23 cellular contexts compared by ENCODE assay signal in genomic region chr16:70157105-70157476, GRCh38. TPM values are rescaled to one million over a fixed set of nuclear protein-coding genes. Genes with fewer than 3 reads are reported as not detected.
A peak's percentile ranks its signal among the peaks of the same experiment; 100 is the strongest.
DNase-seq lines count a peak whose midpoint lies in the region; ATAC-seq and TF ChIP-seq lines count a peak whose summit lies in the region.
"Had no signal": no experiment of that assay in that cellular context is flagged by ENCODE, and none has a peak within 500 bp of the region (broad histone marks: within the 10 kb centered on the region; RNA-seq: fewer than 3 reads in every experiment).

No MANE protein-coding gene starts in this region.

- peaks cover 57% of the 10 kb centered on the region for H3K36me3 ChIP-seq in osteoblast (ENCODE audit: insufficient read depth, low read length)

- H3K4me1 Mint-ChIP-seq in natural killer cell treated with Interleukin-12 subunit alpha and Interleukin-12 subunit beta and Interleukin-15 and Interleukin-18, amount 100 ng/mL, for 72 hours (ENCODE audit: low read depth in 2 of 2), result no peaks in the 10 kb centered on the region
- H3K4me1 Mint-ChIP-seq in natural killer cell (no peaks in the 10 kb centered on the region), chondrocyte (ENCODE audit: low read depth) (peaks cover 8% of the 10 kb centered on the region)
- H3K4me1 Mint-ChIP-seq: activated CD4-positive, alpha-beta memory T cell treated with anti-CD3 and anti-CD28 coated beads, Interleukin-2, amount 10 ng/mL, durations not matched to agents 7 days and 5 days; activated naive CD4-positive, alpha-beta T cell treated with anti-CD3 and anti-CD28 coated beads, Interleukin-2, amount 50 U/mL, for 24 hours had no signal

- H3K36me3 Mint-ChIP-seq in natural killer cell treated with Interleukin-12 subunit alpha and Interleukin-12 subunit beta and Interleukin-15 and Interleukin-18, amount 100 ng/mL, for 72 hours, result peaks cover 30% of the 10 kb centered on the region
- peaks cover 22% of the 10 kb centered on the region for H3K36me3 Mint-ChIP-seq in natural killer cell
- peaks cover 36% of the 10 kb centered on the region for H3K36me3 Mint-ChIP-seq in chondrocyte (ENCODE audit: low read depth)

- peaks cover 2% of the 10 kb centered on the region for H4K20me1 ChIP-seq in osteoblast (ENCODE audit: insufficient read depth, low read length)

- intact Hi-C loops in natural killer cell (cut with micrococcal nuclease), result no loop called here

- no peak overlapping the region for H3K4me3 Mint-ChIP-seq in natural killer cell treated with Interleukin-12 subunit alpha and Interleukin-12 subunit beta and Interleukin-15 and Interleukin-18, amount 100 ng/mL, for 72 hours
- H3K4me3 Mint-ChIP-seq in natural killer cell, result no peak overlapping the region
- H3K4me3 Mint-ChIP-seq in chondrocyte (ENCODE audit: unreplicated experiment), result no peak overlapping the region
- H3K4me3 Mint-ChIP-seq: activated CD4-positive, alpha-beta memory T cell treated with anti-CD3 and anti-CD28 coated beads, Interleukin-2, amount 10 ng/mL, durations not matched to agents 7 days and 5 days; activated naive CD4-positive, alpha-beta T cell treated with anti-CD3 and anti-CD28 coated beads, Interleukin-2, amount 50 U/mL, for 24 hours had no signal

- H3K4me3 ChIP-seq in osteoblast (ENCODE audit: insufficient read depth, low read length), result no peak overlapping the region
- H3K4me3 ChIP-seq: ascending aorta, MG63, upper lobe of right lung had no signal

- H3K79me2 ChIP-seq in osteoblast (ENCODE audit: insufficient read depth, low read length), result no peaks in the 10 kb centered on the region

- peaks cover 4% of the 10 kb centered on the region for H3K4me1 ChIP-seq in osteoblast (ENCODE audit: insufficient read depth, low read length)
- H3K4me1 ChIP-seq: ascending aorta, upper lobe of right lung had no signal

- no peaks in the 10 kb centered on the region for H3K27me3 ChIP-seq in osteoblast (ENCODE audit: insufficient read depth, low read length)
- H3K27me3 ChIP-seq: ascending aorta, MG63, neutrophil, upper lobe of right lung had no signal

- H3K27ac ChIP-seq in osteoblast (ENCODE audit: low read depth, low read length), result no peak overlapping the region
- no peak overlapping the region for H3K27ac ChIP-seq in substantia nigra (ENCODE audit: low read depth, low read length, poor library complexity, severe bottlenecking)
- H3K27ac ChIP-seq: ascending aorta, neutrophil, upper lobe of right lung had no signal

- H2AFZ ChIP-seq in osteoblast (ENCODE audit: low read length), result no peak overlapping the region

- no peak for ATAC-seq in natural killer cell treated with Interleukin-12 subunit alpha and Interleukin-12 subunit beta and Interleukin-15 and Interleukin-18, amount 100 ng/mL, for 72 hours
- ATAC-seq in natural killer cell (no peak), GM18498 (IDR thresholded peaks at IDR 0.05; ENCODE audit: unreplicated experiment) (no peak)
- ATAC-seq: HCT116 had no signal

- no peak overlapping the region for H3K27ac Mint-ChIP-seq in natural killer cell treated with Interleukin-12 subunit alpha and Interleukin-12 subunit beta and Interleukin-15 and Interleukin-18, amount 100 ng/mL, for 72 hours
- H3K27ac Mint-ChIP-seq in natural killer cell, result no peak overlapping the region
- H3K27ac Mint-ChIP-seq in chondrocyte (ENCODE audit: unreplicated experiment), result peak overlapping the region; percentile 13
- H3K27ac Mint-ChIP-seq: activated CD4-positive, alpha-beta memory T cell treated with anti-CD3 and anti-CD28 coated beads, Interleukin-2, amount 10 ng/mL, durations not matched to agents 7 days and 5 days; activated naive CD4-positive, alpha-beta T cell treated with anti-CD3 and anti-CD28 coated beads, Interleukin-2, amount 50 U/mL, for 24 hours had no signal

- H3K9me3 Mint-ChIP-seq in natural killer cell treated with Interleukin-12 subunit alpha and Interleukin-12 subunit beta and Interleukin-15 and Interleukin-18, amount 100 ng/mL, for 72 hours, result no peaks in the 10 kb centered on the region
- H3K9me3 Mint-ChIP-seq in natural killer cell, result no peaks in the 10 kb centered on the region
- H3K9me3 Mint-ChIP-seq in chondrocyte (ENCODE audit: low read depth), result no peaks in the 10 kb centered on the region
- H3K9me3 Mint-ChIP-seq: activated CD4-positive, alpha-beta memory T cell treated with anti-CD3 and anti-CD28 coated beads, Interleukin-2, amount 10 ng/mL, durations not matched to agents 7 days and 5 days; activated naive CD4-positive, alpha-beta T cell treated with anti-CD3 and anti-CD28 coated beads, Interleukin-2, amount 50 U/mL, for 24 hours had no signal

- peak; percentile 55 for DNase-seq in natural killer cell treated with Interleukin-12 subunit alpha and Interleukin-12 subunit beta and Interleukin-15 and Interleukin-18, amount 100 ng/mL, for 72 hours (ENCODE audit: low spot score)
- no peak for DNase-seq in natural killer cell
- DNase-seq in chondrocyte (ENCODE audit: low spot score), result no peak
- peak; percentile 23 for DNase-seq in osteoblast (ENCODE audit: insufficient read length, low spot score, missing footprints)
- no peak for DNase-seq in substantia nigra (lab: John Stamatoyannopoulos, UW)
- no peak for DNase-seq in NCI-H1105 (lab: John Stamatoyannopoulos, UW)
- DNase-seq: activated CD4-positive, alpha-beta memory T cell treated with anti-CD3 and anti-CD28 coated beads, Interleukin-2, amount 10 ng/mL, durations not matched to agents 7 days and 5 days; activated CD4-positive, CD25-positive, alpha-beta regulatory T cell; central memory CD4-positive, alpha-beta T cell; EL; erythroblast; foreskin melanocyte; MG63; NCI-H1436; NCI-H526; T-helper 9 cell; upper lobe of right lung had no signal

- H3K27me3 Mint-ChIP-seq in natural killer cell treated with Interleukin-12 subunit alpha and Interleukin-12 subunit beta and Interleukin-15 and Interleukin-18, amount 100 ng/mL, for 72 hours, result no peaks in the 10 kb centered on the region
- no peaks in the 10 kb centered on the region for H3K27me3 Mint-ChIP-seq in natural killer cell (ENCODE audit: low read depth in 2 of 2)
- H3K27me3 Mint-ChIP-seq in chondrocyte (ENCODE audit: low read depth), result no peaks in the 10 kb centered on the region
- H3K27me3 Mint-ChIP-seq: activated CD4-positive, alpha-beta memory T cell treated with anti-CD3 and anti-CD28 coated beads, Interleukin-2, amount 10 ng/mL, durations not matched to agents 7 days and 5 days; activated naive CD4-positive, alpha-beta T cell treated with anti-CD3 and anti-CD28 coated beads, Interleukin-2, amount 50 U/mL, for 24 hours had no signal

- TF ChIP-seq CTCF in natural killer cell (IDR thresholded peaks at IDR 0.05) (no peak), chondrocyte (IDR thresholded peaks at IDR 0.05) (no peak), osteoblast (IDR thresholded peaks at IDR 0.05; ENCODE audit: extremely low read depth, low read depth, low read length) (no peak)

- no peak overlapping the region for H3K4me2 ChIP-seq in osteoblast (ENCODE audit: insufficient read depth, low read length)

- no peaks in the 10 kb centered on the region for H3K9me3 ChIP-seq in osteoblast (ENCODE audit: low read depth, low read length)
- H3K9me3 ChIP-seq: ascending aorta, MG63, neutrophil, upper lobe of right lung had no signal

RNA-seq across cellular contexts. Expression of gene CLEC18C, which starts 16.5 kb away (rescaled TPM):
- total RNA-seq in natural killer cell treated with Interleukin-12 subunit alpha and Interleukin-12 subunit beta and Interleukin-15 and Interleukin-18, amount 100 ng/mL, for 72 hours, result 1 to 10 TPM in 1 of 2 donors, not detected in 1; 1.9 TPM
- total RNA-seq in natural killer cell, result under 1 TPM; 0.29 to 0.88 (median 0.59) TPM
- 0.34 TPM in 1 of 3 replicates, not detected in the others for total RNA-seq in chondrocyte
- total RNA-seq in osteoblast, result 0.29 and 0.36 TPM in 2 replicates
- total RNA-seq: ascending aorta, RPMI7951, upper lobe of right lung had no signal

RNA-seq across cellular contexts. Expression of gene PDPR, which starts 43.0 kb away (rescaled TPM):
- total RNA-seq in natural killer cell treated with Interleukin-12 subunit alpha and Interleukin-12 subunit beta and Interleukin-15 and Interleukin-18, amount 100 ng/mL, for 72 hours, result 10 to 100 TPM; 37.2 to 51.5 TPM
- 10 to 100 TPM; 50.0 to 73.9 (median 52.0) TPM for total RNA-seq in natural killer cell
- total RNA-seq in chondrocyte, result 22.8 to 29.2 TPM (median 23.7 TPM) in 3 replicates
- 23.2 and 34.2 TPM in 2 replicates for total RNA-seq in osteoblast

Comparison
In these comparisons a context has a peak if more than half of its experiments do, and no peak if none do; other contexts are left out.
1. DNase-seq: peak in natural killer cell treated with Interleukin-12 subunit alpha and Interleukin-12 subunit beta and Interleukin-15 and Interleukin-18, amount 100 ng/mL, for 72 hours (single experiment) and osteoblast (single experiment); none in natural killer cell (single experiment), chondrocyte (single experiment), substantia nigra (0 of 49) and NCI-H1105 (single experiment).